In genomic region chr2:88829607-88830463, GRCh38 we compare ENCODE assay signal across 13 cellular contexts.
"Had no signal": no experiment of that assay in that cellular context is flagged by ENCODE, and none has a peak within 500 bp of the region (broad histone marks: within the 10 kb centered on the region; RNA-seq: fewer than 3 reads in every experiment).

No MANE protein-coding gene starts in this region.

- ATAC-seq: stimulated activated effector memory CD8-positive, alpha-beta T cell treated with anti-CD3 and anti-CD28 coated beads, Interleukin-12 subunit alpha, Interleukin-12 subunit beta, amount 100 ng/mL, for 72 hours had no signal

- DNase-seq: activated CD4-positive, alpha-beta T cell treated with anti-CD3 and anti-CD28 coated beads, Interleukin-2, amount 50 U/mL, for 4 hours; activated CD4-positive, CD25-positive, alpha-beta regulatory T cell treated with anti-CD3 and anti-CD28 coated beads, Interleukin-2, amount 50 U/mL, for 72 hours; activated effector memory CD4-positive, alpha-beta T cell treated with Interleukin-2 at 50 U/mL for 16 hours; activated T-cell treated with anti-CD3 and anti-CD28 coated beads, Interleukin-2, amount 50 U/mL, for 24 hours; central memory CD4-positive, alpha-beta T cell; effector CD4-positive, alpha-beta T cell; gastrocnemius medialis; kidney glomerular epithelial cell; midbrain; naive B cell; right lobe of liver; transverse colon had no signal
